Comparison of ENCODE assay signal across 8 cellular contexts in genomic region chr2:112275314-112275886, GRCh38. TPM values are rescaled to one million over a fixed set of nuclear protein-coding genes. Genes with fewer than 3 reads are reported as not detected.
DNase-seq lines count a peak whose midpoint lies in the region; ATAC-seq and TF ChIP-seq lines count a peak whose summit lies in the region.

Gene ZC3H6 (plus strand): TSS chr2:112275597. CDS start chr2:112275995, 398 bp downstream.

- no peaks in the 10 kb centered on the region for H3K9me3 Mint-ChIP-seq in immature natural killer cell

- peak; percentile 90 to 97 (median 96) for TF ChIP-seq POLR2A in spleen (IDR thresholded peaks at IDR 0.05)

- H3K27me3 ChIP-seq in spleen (replicated peaks in 1 of 7) = no peaks in the 10 kb centered on the region

- TF ChIP-seq CTCF in AG04449 (IDR thresholded peaks at IDR 0.05; ENCODE audit: insufficient read depth, low read length, missing control alignments) (no peak), WI38 (IDR thresholded peaks at IDR 0.05; ENCODE audit: low read depth, low read length) (no peak), cardiac fibroblast (IDR thresholded peaks at IDR 0.05; ENCODE audit: low read depth, low read length) (peak; percentile 18), spleen (IDR thresholded peaks at IDR 0.05 in 8 of 11, conservative IDR thresholded peaks at IDR 0.05 in 3 of 11) (peak in 9 of 11 experiments; percentile 29 to 69 (median 43))

- CTCF ChIA-PET in AG04449 (lab: Yijun Ruan, JAX) = interaction anchor here (1.0 to 4.9 kb wide), 2 partner anchors 10 to 15 kb away, joined by 3 to 35 read pairs; no protein-coding TSS in a partner anchor

- DNase-seq in AG04449 (ENCODE audit: low read depth, low spot score) = peak; percentile 94
- DNase-seq in NCI-H2196 treated with DMSO at 0.1 percent for 48 hours (lab: John Stamatoyannopoulos, UW; ENCODE audit: unreplicated experiment) = peak; percentile 92
- peak; percentile 98 to 99 for DNase-seq in cardiac fibroblast (ENCODE audit: low read depth in 2 of 2)
- peak; percentile 100 for DNase-seq in immature natural killer cell
- DNase-seq in spleen = peak; percentile 100

- intact Hi-C loops in spleen (cut with DNase I; ENCODE audit: low total_unique reads) = no loop called here

- peak within 1 kb of the TSS; percentile 96 to 100 (median 100) for H3K27ac ChIP-seq in spleen

- peak within 1 kb of the TSS; percentile 93 to 95 (median 94) for H3K4me3 Mint-ChIP-seq in immature natural killer cell

- H3K36me3 Mint-ChIP-seq in immature natural killer cell = no peaks in the 10 kb centered on the region

- H3K36me3 ChIP-seq in spleen = no peaks in the 10 kb centered on the region

- POLR2A ChIA-PET in AG04449 (lab: Yijun Ruan, JAX) = interaction anchor here (0.6 kb wide), 1 partner anchor 73 kb away, joined by 3 read pairs; no protein-coding TSS in a partner anchor

- ATAC-seq in GM18870 (IDR thresholded peaks at IDR 0.05; ENCODE audit: unreplicated experiment) (peak; percentile 93), HG03135 (IDR thresholded peaks at IDR 0.05; ENCODE audit: unreplicated experiment) (peak; percentile 93)

- H3K4me3 ChIP-seq in AG04449 (ENCODE audit: low read depth, low read length) (peak within 1 kb of the TSS; percentile 93), WI38 (ENCODE audit: low read depth, low read length) (peak within 1 kb of the TSS; percentile 93), cardiac fibroblast (replicated peaks in 1 of 2; ENCODE audit: low read depth in 2 of 2, low read length in 2 of 2) (peak within 1 kb of the TSS; percentile 82 to 90), spleen (peak within 1 kb of the TSS; percentile 54 to 85 (median 64))

- no peaks in the 10 kb centered on the region for H3K9me3 ChIP-seq in spleen

- peaks cover 9 to 43% (median 25%) of the 10 kb centered on the region in 6 donors for H3K4me1 ChIP-seq in spleen

- H3K27me3 Mint-ChIP-seq in immature natural killer cell (ENCODE audit: low read depth in 3 of 3) = peaks cover 14 to 19% (median 16%) of the 10 kb centered on the region in 3 donors

- H3K4me1 Mint-ChIP-seq in immature natural killer cell = peaks cover 7 to 20% of the 10 kb centered on the region in 2 donors

- peak within 1 kb of the TSS; percentile 96 to 98 (median 96) for H3K27ac Mint-ChIP-seq in immature natural killer cell

- WGBS in spleen, 5 donors = 0 to 1% (median 0%) methylated on average over 15 to 59 of the region's 59 CpGs

RNA-seq across cellular contexts. Expression of gene ZC3H6, which starts in this region (rescaled TPM):
- polyA plus RNA-seq in immature natural killer cell (10 to 100 TPM in 1 of 3 donors, 1 to 10 TPM in 2; 2.4 to 11.3 (median 4.6) TPM), spleen (1 to 10 TPM; 1.9 to 2.8 (median 2.2) TPM)
- total RNA-seq in spleen = 10 to 100 TPM; 12.4 to 28.9 (median 16.9) TPM

Comparison
In these comparisons a context has a peak if more than half of its experiments do, and no peak if none do; other contexts are left out.
1. Peak in every context shown above with its lines: DNase-seq, ATAC-seq, H3K4me3 ChIP-seq and H3K27ac ChIP-seq.
2. CTCF ChIP-seq: peak in cardiac fibroblast (single experiment) and spleen (9 of 11); none in AG04449 (single experiment) and WI38 (single experiment).